Comparison of ENCODE assay signal across 18 cellular contexts in genomic region chr12:80356092-80356491, GRCh38.
A peak's percentile ranks its signal among the peaks of the same experiment; 100 is the strongest.
DNase-seq lines count a peak whose midpoint lies in the region; ATAC-seq and TF ChIP-seq lines count a peak whose summit lies in the region.
"Had no signal": no experiment of that assay in that cellular context is flagged by ENCODE, and none has a peak within 500 bp of the region (broad histone marks: within the 10 kb centered on the region; RNA-seq: fewer than 3 reads in every experiment).

No MANE protein-coding gene starts in this region.

- no peaks in the 10 kb centered on the region for H3K4me1 ChIP-seq in suprapubic skin
- H3K4me1 ChIP-seq: BE2C had no signal

- H3K27me3 ChIP-seq in suprapubic skin: no peaks in the 10 kb centered on the region
- H3K27me3 ChIP-seq: BE2C, SJSA1 had no signal

- no peak overlapping the region for H3K27ac ChIP-seq in suprapubic skin
- H3K27ac ChIP-seq: RWPE1, SJSA1 had no signal

- ATAC-seq in GM18502 (IDR thresholded peaks at IDR 0.05; ENCODE audit: poor library complexity, unreplicated experiment) (peak; percentile 49), GM19328 (IDR thresholded peaks at IDR 0.05; ENCODE audit: unreplicated experiment) (no peak)

- TF ChIP-seq POLR2A in suprapubic skin (IDR thresholded peaks at IDR 0.05): no peak

- 30% methylated on average over 2 of the region's 2 CpGs for WGBS in suprapubic skin

- DNase-seq in M059J (ENCODE audit: low read depth): peak; percentile 2
- peak; percentile 58 to 90 for DNase-seq in dermis microvascular lymphatic vessel endothelial cell (ENCODE audit: low read depth in 2 of 2)
- DNase-seq in lung microvascular endothelial cell (ENCODE audit: low read depth in 2 of 2): peak; percentile 80 to 86
- no peak for DNase-seq in suprapubic skin (ENCODE audit: low spot score in 2 of 2)
- DNase-seq in effector CD8-positive, alpha-beta T cell (lab: John Stamatoyannopoulos, UW): no peak
- no peak for DNase-seq in central memory CD4-positive, alpha-beta T cell
- DNase-seq: BE2C; CD4-positive, alpha-beta memory T cell; IMR-90; Kasumi-1; NCI-H2081 treated with DMSO at 0.1 percent for 48 hours; NCI-H2227 treated with DMSO at 0.1 percent for 48 hours; NCI-H526 treated with DMSO at 0.1 percent for 48 hours; OCI-M1 had no signal

- no peak overlapping the region for H3K4me3 ChIP-seq in suprapubic skin
- H3K4me3 ChIP-seq: SJSA1 had no signal

- TF ChIP-seq EP300 in suprapubic skin (IDR thresholded peaks at IDR 0.05): no peak

- H3K9me3 ChIP-seq in suprapubic skin: no peaks in the 10 kb centered on the region
- H3K9me3 ChIP-seq: BE2C, SJSA1 had no signal

- TF ChIP-seq CTCF in suprapubic skin (IDR thresholded peaks at IDR 0.05): no peak

- no peaks in the 10 kb centered on the region for H3K36me3 ChIP-seq in suprapubic skin
- H3K36me3 ChIP-seq: BE2C, SJSA1 had no signal

Comparison
In these comparisons a context has a peak if more than half of its experiments do, and no peak if none do; other contexts are left out.
1. DNase-seq: peak in M059J (single experiment), dermis microvascular lymphatic vessel endothelial cell (2 of 2) and lung microvascular endothelial cell (2 of 2); none in suprapubic skin (0 of 2), effector CD8-positive, alpha-beta T cell (single experiment) and central memory CD4-positive, alpha-beta T cell (single experiment).